In genomic region chr9:121686930-121687541, GRCh38 we compare ENCODE assay signal across 8 cellular contexts. TPM values are rescaled to one million over a fixed set of nuclear protein-coding genes. Genes with fewer than 3 reads are reported as not detected.
A peak's percentile ranks its signal among the peaks of the same experiment; 100 is the strongest.
DNase-seq lines count a peak whose midpoint lies in the region; ATAC-seq and TF ChIP-seq lines count a peak whose summit lies in the region.

No MANE protein-coding gene starts in this region.

- peak; percentile 95 for TF ChIP-seq CTCF in HFFc6 (IDR thresholded peaks at IDR 0.05)
- peak; percentile 53 to 78 (median 71) for TF ChIP-seq CTCF in testis (IDR thresholded peaks at IDR 0.05)

- CTCF ChIA-PET in naive thymus-derived CD4-positive, alpha-beta T cell (lab: Charles Lee): no interaction called here

- WGBS in testis, 2 donors: 75 to 81% methylated on average over 2 to 3 of the region's 3 CpGs

- no peak for TF ChIP-seq POLR2A in testis (IDR thresholded peaks at IDR 0.05)

- no peak overlapping the region for H3K4me3 Mint-ChIP-seq in HFFc6
- H3K4me3 Mint-ChIP-seq in naive thymus-derived CD4-positive, alpha-beta T cell: no peak overlapping the region

- intact Hi-C loops in naive thymus-derived CD4-positive, alpha-beta T cell (cut with micrococcal nuclease): loop anchor here in 1 of 2 donors (1.0 to 10.0 kb wide), 3 partner anchors 50 to 305 kb away; no protein-coding TSS in a partner anchor
- intact Hi-C loops in testis (cut with DNase I; ENCODE audit: low total_unique reads): loop anchor here (10.0 kb wide), 2 partner anchors 132 to 298 kb away; no protein-coding TSS in a partner anchor

- DNase-seq in NCI-H1436 (lab: John Stamatoyannopoulos, UW): peak; percentile 61
- no peak for DNase-seq in NCI-H1436 treated with DMSO at 0.1 percent for 48 hours (lab: John Stamatoyannopoulos, UW)
- peak; percentile 45 for DNase-seq in HFFc6
- DNase-seq in NCI-H526 (lab: John Stamatoyannopoulos, UW): peak; percentile 25 to 81
- peak; percentile 31 to 61 (median 52) for DNase-seq in activated CD8-positive, alpha-beta memory T cell treated with anti-CD3 and anti-CD28 coated beads for 48 hours (ENCODE audit: low read depth in 2 of 3, low spot score in 2 of 3)
- peak in 4 of 9 donors; percentile 15 to 71 (median 28) for DNase-seq in naive thymus-derived CD4-positive, alpha-beta T cell
- peak; percentile 87 for DNase-seq in testis

- H3K27me3 ChIP-seq in naive thymus-derived CD4-positive, alpha-beta T cell (ENCODE audit: control insufficient read depth in 2 of 2, insufficient read depth in 2 of 2, low read length in 2 of 2): no peaks in the 10 kb centered on the region
- no peaks in the 10 kb centered on the region for H3K27me3 ChIP-seq in testis

- POLR2A ChIA-PET in naive thymus-derived CD4-positive, alpha-beta T cell (lab: Charles Lee): no interaction called here

- no peaks in the 10 kb centered on the region for H3K36me3 ChIP-seq in naive thymus-derived CD4-positive, alpha-beta T cell (ENCODE audit: control insufficient read depth in 2 of 3, insufficient read depth in 3 of 3, low read length in 3 of 3)
- H3K36me3 ChIP-seq in testis (ENCODE audit: low read depth, missing control alignments): no peaks in the 10 kb centered on the region

- no peak overlapping the region for H3K4me3 ChIP-seq in naive thymus-derived CD4-positive, alpha-beta T cell (ENCODE audit: low read length)
- no peak overlapping the region for H3K4me3 ChIP-seq in testis

- no peaks in the 10 kb centered on the region for H3K4me1 ChIP-seq in naive thymus-derived CD4-positive, alpha-beta T cell (ENCODE audit: control insufficient read depth in 2 of 2, insufficient read depth in 2 of 2, low read length in 2 of 2)
- H3K4me1 ChIP-seq in testis: no peaks in the 10 kb centered on the region

- H3K9me3 ChIP-seq in naive thymus-derived CD4-positive, alpha-beta T cell (ENCODE audit: control insufficient read depth in 2 of 3, low read length in 3 of 3): no peaks in the 10 kb centered on the region
- H3K9me3 ChIP-seq in testis: no peaks in the 10 kb centered on the region

- no peaks in the 10 kb centered on the region for H3K9me3 Mint-ChIP-seq in HFFc6
- H3K9me3 Mint-ChIP-seq in naive thymus-derived CD4-positive, alpha-beta T cell: peaks cover 0 to 2% (median 0%) of the 10 kb centered on the region in 11 donors

- no peaks in the 10 kb centered on the region for H3K36me3 Mint-ChIP-seq in HFFc6 (ENCODE audit: low read depth)
- no peaks in the 10 kb centered on the region for H3K36me3 Mint-ChIP-seq in naive thymus-derived CD4-positive, alpha-beta T cell

- H3K27ac ChIP-seq in naive thymus-derived CD4-positive, alpha-beta T cell (ENCODE audit: low read depth, low read length): no peak overlapping the region
- H3K27ac ChIP-seq in testis: no peak overlapping the region

- peaks cover 1% of the 10 kb centered on the region for H3K4me1 Mint-ChIP-seq in HFFc6 (ENCODE audit: low read depth)
- peaks cover 0 to 4% (median 0%) of the 10 kb centered on the region in 7 donors for H3K4me1 Mint-ChIP-seq in naive thymus-derived CD4-positive, alpha-beta T cell

- ATAC-seq in esophagus mucosa: peak; percentile 79
- ATAC-seq in naive thymus-derived CD4-positive, alpha-beta T cell: peak; percentile 65

- no peak overlapping the region for H3K27ac Mint-ChIP-seq in HFFc6
- H3K27ac Mint-ChIP-seq in naive thymus-derived CD4-positive, alpha-beta T cell: peak overlapping the region in 1 of 9 donors; percentile 2

- no peaks in the 10 kb centered on the region; the same call in none of the 2 replicates for H3K27me3 Mint-ChIP-seq in HFFc6 (ENCODE audit: insufficient read depth)
- peaks cover 5 to 12% (median 8%) of the 10 kb centered on the region in 5 donors for H3K27me3 Mint-ChIP-seq in naive thymus-derived CD4-positive, alpha-beta T cell

RNA-seq across cellular contexts. Expression of gene DAB2IP, which starts 35.6 kb away (rescaled TPM):
- total RNA-seq in HFFc6 (2021; fragmentation: NEBNext Ultra II Directional; extraction: Animal tissue kit (Norgen Biotek cat#: 25700)): 10 to 100 TPM; 23.0 to 28.2 (median 25.7) TPM
- total RNA-seq in esophagus mucosa (46.0 TPM), testis (100 to 1,000 TPM; 102 to 136 TPM)
- under 1 TPM in 1 of 5 experiments, not detected in 4; 0.15 TPM for total RNA-seq in naive thymus-derived CD4-positive, alpha-beta T cell
- not detected for polyA plus RNA-seq in naive thymus-derived CD4-positive, alpha-beta T cell
- 57.7 TPM for polyA plus RNA-seq in testis (ENCODE audit: insufficient read depth, low read depth, low replicate concordance)

Comparison
In these comparisons a context has a peak if more than half of its experiments do, and no peak if none do; other contexts are left out.
1. RNA of gene DAB2IP, which starts 35.6 kb away (total RNA-seq): 102 to 136 TPM in testis, 46.0 TPM in esophagus mucosa (single experiment) and 23.0 to 28.2 TPM in HFFc6; 0.15 TPM in naive thymus-derived CD4-positive, alpha-beta T cell; every median in the first group is over 10 times any median in the second.